ENCODE assay signal across 1 cellular context in genomic region chr5:87780831-87781760, GRCh38.
TF ChIP-seq lines count a peak whose summit lies in the region.

No MANE protein-coding gene starts in this region.

TF ChIP-seq in H1, 55 proteins besides CTCF, POLR2A, EP300 and RAD21:
- TF ChIP-seq CHD7 (IDR thresholded peaks at IDR 0.05; ENCODE audit: insufficient replicate concordance, low read length) (peak; percentile 77), ATF2 (IDR thresholded peaks at IDR 0.05; ENCODE audit: low read length) (no peak), TAF1 (IDR thresholded peaks at IDR 0.05; ENCODE audit: low read depth, low read length) (no peak), E2F6 (IDR thresholded peaks at IDR 0.05) (peak; percentile 37; the same call in 1 of the 2 replicates), NANOG (IDR thresholded peaks at IDR 0.05; ENCODE audit: insufficient read depth, low read depth, low read length, poor library complexity, severe bottlenecking) (no peak), HDAC6 (IDR thresholded peaks at IDR 0.05; ENCODE audit: low read depth, low read length) (no peak), MAX (IDR thresholded peaks at IDR 0.05) (peak; percentile 89), JUN (IDR thresholded peaks at IDR 0.05; ENCODE audit: low read depth, low read length) (no peak), ASH2L (IDR thresholded peaks at IDR 0.05; ENCODE audit: low read length) (no peak), BACH1 (IDR thresholded peaks at IDR 0.05; ENCODE audit: low read length) (peak; percentile 23; the same call in 1 of the 2 replicates), CHD1 (IDR thresholded peaks at IDR 0.05; ENCODE audit: low read depth, low read length) (no peak), YY1 (IDR thresholded peaks at IDR 0.05; ENCODE audit: low read depth, low read length) (0 out of 2 replicates have a peak, but pooled peaks have one; percentile 21), CREB1 (IDR thresholded peaks at IDR 0.05) (0 out of 2 replicates have a peak, but pooled peaks have one; percentile 23), KDM5A (IDR thresholded peaks at IDR 0.05; ENCODE audit: low read length) (no peak)
